In genomic region chr12:128803788-128804187, GRCh38 we compare ENCODE assay signal across 23 cellular contexts. TPM values are rescaled to one million over a fixed set of nuclear protein-coding genes. Genes with fewer than 3 reads are reported as not detected.
"Had no signal": no experiment of that assay in that cellular context is flagged by ENCODE, and none has a peak within 500 bp of the region (broad histone marks: within the 10 kb centered on the region; RNA-seq: fewer than 3 reads in every experiment).

No MANE protein-coding gene starts in this region.

- H3K4me2 ChIP-seq: hepatocyte had no signal

- H3K9me3 Mint-ChIP-seq: activated B cell treated with CpG ODN at 0.5 μM for 24 hours; activated T-cell treated with anti-CD3 and anti-CD28 coated beads, Interleukin-2, amount 50 U/mL, for 4 hours; neural crest cell had no signal

- H2AFZ ChIP-seq: hepatocyte had no signal

- H3K27me3 Mint-ChIP-seq: activated B cell treated with CpG ODN at 0.5 μM for 24 hours; activated CD4-positive, alpha-beta T cell treated with anti-CD3 and anti-CD28 coated beads for 36 hours; activated naive CD8-positive, alpha-beta T cell treated with anti-CD3 and anti-CD28 coated beads for 36 hours had no signal

- DNase-seq: activated B cell treated with CpG ODN at 0.5 μM for 24 hours; activated CD4-positive, alpha-beta T cell treated with anti-CD3 and anti-CD28 coated beads for 36 hours; activated CD4-positive, alpha-beta T cell treated with anti-CD3 and anti-CD28 coated beads, Interleukin-2, amount 50 U/mL, for 48 hours; activated CD8-positive, alpha-beta memory T cell treated with anti-CD3 and anti-CD28 coated beads, Interleukin-2, amount 50 U/mL, for 48 hours; activated naive CD4-positive, alpha-beta T cell treated with Interleukin-2 at 50 U/mL for 16 hours; activated naive CD8-positive, alpha-beta T cell treated with anti-CD3 and anti-CD28 coated beads for 36 hours; activated T-cell treated with anti-CD3 and anti-CD28 coated beads, Interleukin-2, amount 50 U/mL, for 4 hours; foreskin fibroblast; kidney glomerular epithelial cell; left lung; occipital lobe; stimulated activated CD4-positive, alpha-beta T cell treated with anti-CD3 and anti-CD28 coated beads, Interleukin-4, amount 100 ng/mL, for 24 hours; stimulated activated naive CD8-positive, alpha-beta T cell treated with anti-CD3 and anti-CD28 coated beads, Interleukin-15, Interleukin-2, amounts not matched to agents 100 U/mL and 50 U/mL, for 24 hours; T1000; upper lobe of left lung had no signal

- H3K27me3 ChIP-seq: body of pancreas, cardiac muscle cell, hepatocyte, left lung, upper lobe of left lung had no signal

- ATAC-seq: activated CD4-positive, alpha-beta T cell treated with anti-CD3 and anti-CD28 coated beads for 36 hours; activated T-cell treated with anti-CD3 and anti-CD28 coated beads, Interleukin-2, amount 50 U/mL, for 4 hours; body of pancreas; left lung; sciatic nerve; SK-N-SH treated with all-trans-retinoic acid at 6 μM for 48 hours; stimulated activated naive CD8-positive, alpha-beta T cell treated with anti-CD3 and anti-CD28 coated beads, Interleukin-15, Interleukin-2, amounts not matched to agents 100 U/mL and 50 U/mL, for 24 hours had no signal

- H3K27ac Mint-ChIP-seq: activated B cell treated with CpG ODN at 0.5 μM for 24 hours; activated naive CD8-positive, alpha-beta T cell treated with anti-CD3 and anti-CD28 coated beads for 36 hours had no signal

- H3K4me3 Mint-ChIP-seq: activated B cell treated with CpG ODN at 0.5 μM for 24 hours; activated CD4-positive, alpha-beta T cell treated with anti-CD3 and anti-CD28 coated beads for 36 hours; activated naive CD8-positive, alpha-beta T cell treated with anti-CD3 and anti-CD28 coated beads for 36 hours; activated T-cell treated with anti-CD3 and anti-CD28 coated beads, Interleukin-2, amount 50 U/mL, for 4 hours; neural crest cell had no signal

- H3K4me3 ChIP-seq: body of pancreas, cardiac muscle cell, hepatocyte, left lung, upper lobe of left lung had no signal

- H3K9me3 ChIP-seq: body of pancreas, left lung had no signal

- H3K4me1 Mint-ChIP-seq: neural crest cell had no signal

- H3K4me1 ChIP-seq: body of pancreas, upper lobe of left lung had no signal

- H3K27ac ChIP-seq: body of pancreas, cardiac muscle cell, hepatocyte, left lung, upper lobe of left lung had no signal

RNA-seq across cellular contexts. Expression of gene GLT1D1, which starts 49.5 kb away (rescaled TPM):
- total RNA-seq: activated B cell treated with CpG ODN at 0.5 μM for 24 hours, body of pancreas, glomerular endothelial cell had no signal
- polyA plus RNA-seq: fibroblast of lung had no signal
